In the genomic region with DNA sequence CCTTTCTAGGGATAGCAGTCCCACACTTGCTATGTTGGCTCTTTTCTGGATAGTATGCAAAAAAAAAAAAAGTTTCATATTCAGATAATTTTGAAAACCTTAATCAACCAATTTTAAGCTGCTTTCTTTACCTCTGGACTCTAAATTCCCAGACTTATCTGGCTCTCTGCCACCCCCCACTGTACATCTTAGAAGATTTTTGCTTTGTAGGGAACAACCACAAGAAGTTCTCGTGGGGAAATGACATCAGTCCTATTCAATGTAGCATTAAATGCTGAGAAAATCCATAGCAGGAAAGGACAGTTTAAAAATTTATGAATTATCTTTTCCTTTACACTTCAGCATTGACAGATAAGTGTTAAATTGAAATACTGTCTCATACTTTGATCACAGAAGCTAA, we compare ENCODE assay signal across 20 cellular contexts.
"Had no signal": no experiment of that assay in that cellular context is flagged by ENCODE, and none has a peak within 500 bp of the region (broad histone marks: within the 10 kb centered on the region; RNA-seq: fewer than 3 reads in every experiment).

No MANE protein-coding gene starts in this region.

- H2AFZ ChIP-seq: parathyroid adenoma had no signal

- H3K4me3 ChIP-seq: coronary artery, heart right ventricle, suprapubic skin had no signal

- H3K36me3 ChIP-seq: heart right ventricle, suprapubic skin had no signal

- H3K9ac ChIP-seq: parathyroid adenoma had no signal

- H3K27ac Mint-ChIP-seq: naive thymus-derived CD4-positive, alpha-beta T cell had no signal

- ATAC-seq: activated CD4-positive, CD25-positive, alpha-beta regulatory T cell treated with anti-CD3 and anti-CD28 coated beads, Interleukin-2, amount 50 U/mL, for 24 hours; heart right ventricle; left lobe of liver; naive thymus-derived CD4-positive, alpha-beta T cell had no signal

- H3K4me1 ChIP-seq: parathyroid adenoma had no signal

- FAIRE-seq: endothelial cell of umbilical vein, frontal cortex had no signal

- H3K27ac ChIP-seq: coronary artery, heart right ventricle, parathyroid adenoma, suprapubic skin had no signal

- H3K4me3 Mint-ChIP-seq: naive thymus-derived CD4-positive, alpha-beta T cell had no signal

- H3K9me3 ChIP-seq: heart right ventricle, suprapubic skin had no signal

- H3K4me1 Mint-ChIP-seq: naive thymus-derived CD4-positive, alpha-beta T cell had no signal

- H3K27me3 ChIP-seq: heart right ventricle, suprapubic skin had no signal

- H3K79me2 ChIP-seq: parathyroid adenoma had no signal

- DNase-seq: activated naive CD4-positive, alpha-beta T cell treated with Interleukin-2 at 50 U/mL for 16 hours; activated T-cell treated with anti-CD3 and anti-CD28 coated beads for 4 hours; aorta; caudate nucleus; effector CD4-positive, alpha-beta T cell; heart right ventricle; naive thymus-derived CD4-positive, alpha-beta T cell; retina; stimulated activated CD4-positive, alpha-beta T cell treated with anti-CD3 and anti-CD28 coated beads, Interleukin-15, amount 100 ng/mL, for 24 hours; stimulated activated CD4-positive, alpha-beta T cell treated with anti-CD3 and anti-CD28 coated beads, Interleukin-4, amount 100 ng/mL, for 24 hours; stimulated activated naive CD4-positive, alpha-beta T cell treated with Interleukin-2 at 50 U/mL for 16 hours; T-helper 9 cell; trophoblast cell had no signal

- H3K36me3 Mint-ChIP-seq: naive thymus-derived CD4-positive, alpha-beta T cell had no signal
